8 cellular contexts compared by ENCODE assay signal in the genomic region with DNA sequence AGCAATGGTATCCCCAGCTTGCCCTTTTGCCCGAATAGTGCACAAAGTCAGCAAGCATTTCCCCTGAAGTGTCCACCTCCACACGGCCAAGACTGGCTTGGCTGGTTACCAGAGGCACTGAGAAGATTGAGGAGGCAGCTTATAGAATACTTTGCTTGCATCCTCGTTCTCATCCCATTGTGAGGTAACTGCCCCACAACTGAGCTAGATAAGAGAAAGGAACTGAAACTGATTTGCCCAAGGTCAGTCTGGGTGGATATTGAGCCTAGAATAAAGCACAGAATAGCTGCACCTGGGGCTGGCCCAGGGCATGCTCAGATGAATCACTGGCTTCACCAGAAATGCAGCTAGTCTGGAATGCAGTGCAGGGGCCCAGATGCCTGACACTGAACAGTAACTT. TPM values are rescaled to one million over a fixed set of nuclear protein-coding genes. Genes with fewer than 3 reads are reported as not detected.
DNase-seq lines count a peak whose midpoint lies in the region; ATAC-seq, FAIRE-seq and TF ChIP-seq lines count a peak whose summit lies in the region.

No MANE protein-coding gene starts in this region.

- WGBS in thyroid gland, 2 donors, result 3 to 19% methylated on average over 3 of the region's 3 CpGs

- DNase-seq in AG08395 (ENCODE audit: low spot score) (peak; percentile 44), SJCRH30 (peak; percentile 26 to 30), iPS-NIHi11 (ENCODE audit: low spot score) (peak; percentile 43), thyroid gland (peak; percentile 57 to 64), D721Med (ENCODE audit: insufficient read length, low spot score) (no peak), NCI-H82 treated with DMSO at 0.1 percent for 48 hours (lab: John Stamatoyannopoulos, UW; ENCODE audit: unreplicated experiment) (no peak)

- H3K36me3 ChIP-seq in SJCRH30, result no peaks in the 10 kb centered on the region
- H3K36me3 ChIP-seq in thyroid gland, result no peaks in the 10 kb centered on the region

- H3K27ac ChIP-seq in SJCRH30 (no peak overlapping the region), thyroid gland (peak overlapping the region; percentile 55 to 81 (median 80))

- intact Hi-C loops in thyroid gland (cut with DNase I), result no loop called here

- no peak for TF ChIP-seq POLR2A in thyroid gland (IDR thresholded peaks at IDR 0.05)

- FAIRE-seq in D721Med (lab: Jason Lieb, UNC), result no peak

- H3K4me3 ChIP-seq in SJCRH30 (no peak overlapping the region), thyroid gland (replicated peaks in 1 of 3) (no peak overlapping the region)

- H3K9me3 ChIP-seq in SJCRH30 (replicated peaks) (no peaks in the 10 kb centered on the region), thyroid gland (no peaks in the 10 kb centered on the region)

- H3K27me3 ChIP-seq in SJCRH30 (no peaks in the 10 kb centered on the region), thyroid gland (no peaks in the 10 kb centered on the region)

- peaks cover 8% of the 10 kb centered on the region for H3K4me1 ChIP-seq in SJCRH30
- H3K4me1 ChIP-seq in thyroid gland, result peaks cover 31% of the 10 kb centered on the region in 2 donors

- no peak for TF ChIP-seq CTCF in thyroid gland (IDR thresholded peaks at IDR 0.05)
- no peak for TF ChIP-seq CTCF in D721Med (IDR thresholded peaks at IDR 0.05; ENCODE audit: insufficient read depth, missing control alignments)

- ATAC-seq in GM19025 (IDR thresholded peaks at IDR 0.05; ENCODE audit: low read depth, unreplicated experiment) (peak; percentile 76), HG03066 (IDR thresholded peaks at IDR 0.05; ENCODE audit: low read depth, unreplicated experiment) (peak; percentile 75)

RNA-seq across cellular contexts. Expression of a gene that starts 32.7 kb away (rescaled TPM):
- 44.4 and 66.7 TPM in 2 replicates for total RNA-seq in SJCRH30 (2014; rRNA removed; shearing (Covaris generic))
- 10 to 100 TPM; 60.6 to 86.6 (median 75.6) TPM for total RNA-seq in thyroid gland

Comparison
In these comparisons a context has a peak if more than half of its experiments do, and no peak if none do; other contexts are left out.
1. DNase-seq: peak in AG08395 (single experiment), SJCRH30 (2 of 2), iPS-NIHi11 (single experiment) and thyroid gland (2 of 2); none in D721Med (single experiment) and NCI-H82 treated with DMSO at 0.1 percent for 48 hours (single experiment).